ENCODE assay signal across 1 cellular context in genomic region chr17:81339180-81339501, GRCh38.
TF ChIP-seq lines count a peak whose summit lies in the region.

No MANE protein-coding gene starts in this region.

TF ChIP-seq in HepG2, 621 proteins besides CTCF, POLR2A, EP300 and RAD21 (continued from another document and continues in another):
- TF ChIP-seq ZNF614 (CRISPR knock-in tag; IDR thresholded peaks at IDR 0.05; ENCODE audit: borderline replicate concordance) (no peak), TRAFD1 (CRISPR knock-in tag; IDR thresholded peaks at IDR 0.05; ENCODE audit: borderline replicate concordance) (no peak), ARNT (IDR thresholded peaks at IDR 0.05) (no peak), ZNF552 (CRISPR knock-in tag; IDR thresholded peaks at IDR 0.05; ENCODE audit: borderline replicate concordance) (no peak), ZNF761 (CRISPR knock-in tag; conservative IDR thresholded peaks at IDR 0.05) (no peak), MAX (IDR thresholded peaks at IDR 0.05) (no peak), RELA (CRISPR knock-in tag; IDR thresholded peaks at IDR 0.05) (no peak), TEF (CRISPR knock-in tag; IDR thresholded peaks at IDR 0.05) (no peak), AHDC1 (CRISPR knock-in tag; IDR thresholded peaks at IDR 0.05; ENCODE audit: borderline replicate concordance) (no peak), CBX1 (IDR thresholded peaks at IDR 0.05; ENCODE audit: low read depth) (no peak), HNF4A (CRISPR knock-in tag; IDR thresholded peaks at IDR 0.05) (peak; percentile 67), RFX3 (CRISPR knock-in tag; IDR thresholded peaks at IDR 0.05) (no peak), TFDP2 (CRISPR knock-in tag; IDR thresholded peaks at IDR 0.05) (no peak), ZSCAN5A (CRISPR knock-in tag; IDR thresholded peaks at IDR 0.05; ENCODE audit: borderline replicate concordance) (no peak), HMGXB3 (CRISPR knock-in tag; IDR thresholded peaks at IDR 0.05; ENCODE audit: borderline replicate concordance) (peak; percentile 7; the same call in 1 of the 2 replicates), ZNF816 (CRISPR knock-in tag; IDR thresholded peaks at IDR 0.05; ENCODE audit: borderline replicate concordance) (0 out of 2 replicates have a peak, but pooled peaks have one; percentile 3), RARA (CRISPR knock-in tag; IDR thresholded peaks at IDR 0.05) (peak; percentile 37; the same call in 1 of the 2 replicates), ZNF24 (IDR thresholded peaks at IDR 0.05) (no peak), HNRNPK (IDR thresholded peaks at IDR 0.05; ENCODE audit: low read depth, low read length, poor library complexity, severe bottlenecking) (no peak), ZNF576 (CRISPR knock-in tag; IDR thresholded peaks at IDR 0.05) (no peak), CREB1 (IDR thresholded peaks at IDR 0.05) (no peak), CREB1 (CRISPR knock-in tag; IDR thresholded peaks at IDR 0.05) (no peak), NR2F6 (IDR thresholded peaks at IDR 0.05) (no peak), NR2F6 (CRISPR knock-in tag; IDR thresholded peaks at IDR 0.05) (0 out of 2 replicates have a peak, but pooled peaks have one; percentile 8), KDM1A (CRISPR knock-in tag; IDR thresholded peaks at IDR 0.05) (no peak), ZNF280D (CRISPR knock-in tag; IDR thresholded peaks at IDR 0.05) (no peak), ZNF839 (CRISPR knock-in tag; IDR thresholded peaks at IDR 0.05; ENCODE audit: borderline replicate concordance) (no peak), FOXA1 (IDR thresholded peaks at IDR 0.05) (no peak), FOXA1 (CRISPR knock-in tag; IDR thresholded peaks at IDR 0.05) (peak; percentile 72), DPF2 (CRISPR knock-in tag; IDR thresholded peaks at IDR 0.05; ENCODE audit: borderline replicate concordance, low read depth) (peak; percentile 16; the same call in 1 of the 2 replicates), RXRB (CRISPR knock-in tag; IDR thresholded peaks at IDR 0.05; ENCODE audit: borderline replicate concordance) (no peak), NR3C1 (CRISPR knock-in tag; IDR thresholded peaks at IDR 0.05) (no peak), HNF4G (IDR thresholded peaks at IDR 0.05; ENCODE audit: borderline replicate concordance, low read depth, low read length) (no peak), HNF4G (CRISPR knock-in tag; IDR thresholded peaks at IDR 0.05; ENCODE audit: borderline replicate concordance, low read depth) (no peak), ZNF709 (CRISPR knock-in tag; IDR thresholded peaks at IDR 0.05) (no peak), ZNF710 (CRISPR knock-in tag; IDR thresholded peaks at IDR 0.05; ENCODE audit: borderline replicate concordance) (0 out of 2 replicates have a peak, but pooled peaks have one; percentile 14)
